In genomic region chr1:1306070-1306660, GRCh38 we compare ENCODE assay signal across 8 cellular contexts. TPM values are rescaled to one million over a fixed set of nuclear protein-coding genes. Genes with fewer than 3 reads are reported as not detected.
DNase-seq lines count a peak whose midpoint lies in the region; ATAC-seq and TF ChIP-seq lines count a peak whose summit lies in the region.

No MANE protein-coding gene starts in this region.

- no peak for ATAC-seq in stimulated activated effector memory CD8-positive, alpha-beta T cell treated with anti-CD3 and anti-CD28 coated beads, Interleukin-12 subunit alpha, Interleukin-12 subunit beta, amount 100 ng/mL, for 72 hours
- ATAC-seq in GM18873 (IDR thresholded peaks at IDR 0.05; ENCODE audit: low FRiP score, unreplicated experiment): no peak

- peak overlapping the region; percentile 93 for H3K4me3 ChIP-seq in SU-DHL-6 (ENCODE audit: insufficient read depth, low read length, poor library complexity, severe bottlenecking)
- H3K4me3 ChIP-seq in fibroblast of lung (replicated peaks in 1 of 4; ENCODE audit: control extremely low read depth in 1 of 4, insufficient read depth in 1 of 4, low read depth in 3 of 4, low read length in 4 of 4): peak overlapping the region; percentile 66 to 84 (median 78)

- H3K4me1 Mint-ChIP-seq in stimulated activated effector memory CD8-positive, alpha-beta T cell treated with anti-CD3 and anti-CD28 coated beads, Interleukin-12 subunit alpha, Interleukin-12 subunit beta, amount 100 ng/mL, for 72 hours: peaks cover 22% of the 10 kb centered on the region

- TF ChIP-seq CTCF in SU-DHL-6 (IDR thresholded peaks at IDR 0.05; ENCODE audit: insufficient read depth, low read length, poor library complexity, severe bottlenecking): peak; percentile 19
- peak; percentile 9 to 38 for TF ChIP-seq CTCF in fibroblast of lung (conservative IDR thresholded peaks at IDR 0.05 in 1 of 2, IDR thresholded peaks at IDR 0.05 in 1 of 2; ENCODE audit: low read depth in 1 of 2, low read length in 2 of 2)

- H3K9me3 ChIP-seq in SU-DHL-6 (ENCODE audit: insufficient read depth, low read length) (no peaks in the 10 kb centered on the region), fibroblast of lung (ENCODE audit: control insufficient read depth, insufficient read depth, low read depth, low read length) (no peaks in the 10 kb centered on the region)

- H2AFZ ChIP-seq in SU-DHL-6 (ENCODE audit: low read depth, low read length, severe bottlenecking) (no peak overlapping the region), fibroblast of lung (ENCODE audit: low read length) (no peak overlapping the region)

- H3F3A ChIP-seq in SU-DHL-6 (ENCODE audit: insufficient read depth): no peaks in the 10 kb centered on the region; the same call in 1 of the 2 replicates

- peak overlapping the region; percentile 99 for H3K9ac ChIP-seq in SU-DHL-6 (ENCODE audit: low read length)
- peak overlapping the region; percentile 48 for H3K9ac ChIP-seq in fibroblast of lung (ENCODE audit: insufficient read depth, low read length)

- H3K4me2 ChIP-seq in SU-DHL-6 (ENCODE audit: low read depth, low read length, poor library complexity, severe bottlenecking) (peak overlapping the region; percentile 81), fibroblast of lung (ENCODE audit: extremely low read depth, insufficient read depth, low read length) (peak overlapping the region; percentile 99)

- no peaks in the 10 kb centered on the region for H3K9me3 Mint-ChIP-seq in stimulated activated effector memory CD8-positive, alpha-beta T cell treated with anti-CD3 and anti-CD28 coated beads, Interleukin-12 subunit alpha, Interleukin-12 subunit beta, amount 100 ng/mL, for 72 hours

- no peaks in the 10 kb centered on the region for H3K9me2 ChIP-seq in SU-DHL-6 (replicated peaks; ENCODE audit: insufficient read depth, low read length)

- H4K20me1 ChIP-seq in SU-DHL-6 (ENCODE audit: low read depth, low read length) (no peaks in the 10 kb centered on the region; the same call in 1 of the 2 replicates), fibroblast of lung (ENCODE audit: control insufficient read depth, extremely low read depth, insufficient read depth, low read length) (no peaks in the 10 kb centered on the region)

- H3K4me3 Mint-ChIP-seq in stimulated activated effector memory CD8-positive, alpha-beta T cell treated with anti-CD3 and anti-CD28 coated beads, Interleukin-12 subunit alpha, Interleukin-12 subunit beta, amount 100 ng/mL, for 72 hours: peak overlapping the region; percentile 78

- peak; percentile 65 for DNase-seq in activated CD8-positive, alpha-beta memory T cell treated with anti-CD3 and anti-CD28 coated beads, Interleukin-2, amount 50 U/mL, for 48 hours
- DNase-seq in activated CD8-positive, alpha-beta memory T cell treated with anti-CD3 and anti-CD28 coated beads for 24 hours: no peak
- DNase-seq in fibroblast of lung (ENCODE audit: low read depth in 2 of 2) (no peak), NCI-H2107 (lab: John Stamatoyannopoulos, UW) (no peak), epidermal melanocyte (ENCODE audit: insufficient read length, low spot score) (no peak)
- no peak for DNase-seq in stimulated activated effector memory CD8-positive, alpha-beta T cell treated with anti-CD3 and anti-CD28 coated beads, Interleukin-12 subunit alpha, Interleukin-12 subunit beta, amount 100 ng/mL, for 72 hours (ENCODE audit: low spot score in 2 of 2)

- no peaks in the 10 kb centered on the region for H3K36me3 ChIP-seq in SU-DHL-6 (ENCODE audit: low read length)
- peaks cover 18% of the 10 kb centered on the region for H3K36me3 ChIP-seq in fibroblast of lung (ENCODE audit: control insufficient read depth, insufficient read depth, low read length)

- H3K27me3 ChIP-seq in SU-DHL-6 (ENCODE audit: low read length) (no peaks in the 10 kb centered on the region), fibroblast of lung (ENCODE audit: control insufficient read depth, insufficient read depth, low read length) (no peaks in the 10 kb centered on the region)

- peak overlapping the region; percentile 86 for H3K27ac Mint-ChIP-seq in stimulated activated effector memory CD8-positive, alpha-beta T cell treated with anti-CD3 and anti-CD28 coated beads, Interleukin-12 subunit alpha, Interleukin-12 subunit beta, amount 100 ng/mL, for 72 hours

- H3K27ac ChIP-seq in SU-DHL-6 (ENCODE audit: low read depth, low read length): peak overlapping the region; percentile 65
- peak overlapping the region; percentile 39 for H3K27ac ChIP-seq in fibroblast of lung (ENCODE audit: insufficient read depth, low read length)

- peaks cover 30% of the 10 kb centered on the region for H3K36me3 Mint-ChIP-seq in stimulated activated effector memory CD8-positive, alpha-beta T cell treated with anti-CD3 and anti-CD28 coated beads, Interleukin-12 subunit alpha, Interleukin-12 subunit beta, amount 100 ng/mL, for 72 hours

- H3K79me2 ChIP-seq in SU-DHL-6 (ENCODE audit: insufficient read depth, low read length) (peaks cover 12% of the 10 kb centered on the region), fibroblast of lung (ENCODE audit: control insufficient read depth, insufficient read depth, low read length) (peaks cover 48% of the 10 kb centered on the region)

- H3K4me1 ChIP-seq in fibroblast of lung (ENCODE audit: control insufficient read depth, extremely low read depth, insufficient read depth, low read length): peaks cover 23% of the 10 kb centered on the region

RNA-seq across cellular contexts. Expression of gene ACAP3, which starts 1.6 kb away (rescaled TPM):
- 34.7 and 50.9 TPM in 2 replicates for total RNA-seq in fibroblast of lung
- polyA plus RNA-seq in fibroblast of lung: 15.3 and 15.7 TPM in 2 replicates
- polyA plus RNA-seq in fibroblast of lung (2012): 24.4 and 30.2 TPM in 2 replicates
- 25.1 and 27.7 TPM in 2 replicates for polyA minus RNA-seq in fibroblast of lung (ENCODE audit: low replicate concordance)

RNA-seq across cellular contexts. Expression of gene PUSL1, which starts 2.2 kb away (rescaled TPM):
- total RNA-seq in fibroblast of lung: 12.7 and 13.1 TPM in 2 replicates
- polyA plus RNA-seq in fibroblast of lung: 7.1 and 9.6 TPM in 2 replicates
- polyA plus RNA-seq in fibroblast of lung (2012): 13.6 and 21.6 TPM in 2 replicates
- 14.7 and 16.3 TPM in 2 replicates for polyA minus RNA-seq in fibroblast of lung (ENCODE audit: low replicate concordance)

RNA-seq across cellular contexts. Expression of gene INTS11, which starts 18.3 kb away (rescaled TPM):
- total RNA-seq in fibroblast of lung: 46.2 and 69.2 TPM in 2 replicates
- 44.1 and 73.0 TPM in 2 replicates for polyA plus RNA-seq in fibroblast of lung
- polyA plus RNA-seq in fibroblast of lung (2012): 67.0 and 92.9 TPM in 2 replicates
- 210 and 377 TPM in 2 replicates for polyA minus RNA-seq in fibroblast of lung (ENCODE audit: low replicate concordance)

RNA-seq across cellular contexts. Expression of gene CPTP, which starts 18.4 kb away (rescaled TPM):
- total RNA-seq in fibroblast of lung: 9.0 and 10.1 TPM in 2 replicates
- polyA plus RNA-seq in fibroblast of lung: 6.0 and 6.2 TPM in 2 replicates
- 13.5 and 18.1 TPM in 2 replicates for polyA plus RNA-seq in fibroblast of lung (2012)
- polyA minus RNA-seq in fibroblast of lung (ENCODE audit: low replicate concordance): 4.4 and 5.6 TPM in 2 replicates

RNA-seq across cellular contexts. Expression of gene TAS1R3, which starts 24.9 kb away (rescaled TPM):
- 0.17 and 0.26 TPM in 2 replicates for total RNA-seq in fibroblast of lung
- 0.01 and 0.02 TPM in 2 replicates for polyA plus RNA-seq in fibroblast of lung
- 0.06 and 0.13 TPM in 2 replicates for polyA plus RNA-seq in fibroblast of lung (2012)
- polyA minus RNA-seq in fibroblast of lung (ENCODE audit: low replicate concordance): not detected in 2 replicates
